ENCODE assay signal across 13 cellular contexts in genomic region chr7:6164491-6164890, GRCh38. TPM values are rescaled to one million over a fixed set of nuclear protein-coding genes. Genes with fewer than 3 reads are reported as not detected.
DNase-seq lines count a peak whose midpoint lies in the region; ATAC-seq, FAIRE-seq and TF ChIP-seq lines count a peak whose summit lies in the region.
"Had no signal": no experiment of that assay in that cellular context is flagged by ENCODE, and none has a peak within 500 bp of the region (broad histone marks: within the 10 kb centered on the region; RNA-seq: fewer than 3 reads in every experiment).

No MANE protein-coding gene starts in this region.

- H3K36me3 ChIP-seq in GM12878 (ENCODE audit: control insufficient read depth in 2 of 2, insufficient read depth in 2 of 2, low read length in 1 of 2) (peaks cover 3 to 13% of the 10 kb centered on the region in 2 experiments; a peak in 3 of 4 replicates), kidney epithelial cell (ENCODE audit: control insufficient read depth, insufficient read depth, low read length) (no peaks in the 10 kb centered on the region), esophagus squamous epithelium (peaks cover 10 to 80% (median 16%) of the 10 kb centered on the region in 3 donors)

- H2AFZ ChIP-seq in GM12878 (ENCODE audit: control insufficient read depth, low read depth, low read length), result no peak overlapping the region

- POLR2A ChIA-PET in GM12878 (lab: Charles Lee), result no interaction called here

- no peak overlapping the region for H3K4me3 ChIP-seq in GM12878
- no peak overlapping the region for H3K4me3 ChIP-seq in kidney epithelial cell (ENCODE audit: low read depth, low read length)
- no peak overlapping the region for H3K4me3 ChIP-seq in esophagus squamous epithelium
- H3K4me3 ChIP-seq: adrenal gland had no signal

- H3K9me3 ChIP-seq in GM12878 (replicated peaks; ENCODE audit: control insufficient read depth, insufficient read depth, low read length), result no peaks in the 10 kb centered on the region
- H3K9me3 ChIP-seq in esophagus squamous epithelium, result no peaks in the 10 kb centered on the region
- H3K9me3 ChIP-seq: adrenal gland had no signal

- H3K27ac ChIP-seq in GM12878 (ENCODE audit: control insufficient read depth, insufficient read depth) (no peak overlapping the region), esophagus squamous epithelium (no peak overlapping the region)

- TF ChIP-seq POLR2A in GM12878 (IDR thresholded peaks at IDR 0.05; ENCODE audit: low read depth, low read length) (no peak), esophagus squamous epithelium (IDR thresholded peaks at IDR 0.05) (no peak)

- H3K4me2 ChIP-seq in GM12878 (ENCODE audit: control insufficient read depth, insufficient read depth), result no peak overlapping the region

- in situ Hi-C loops in GM12878 (cut with MboI), result no loop called here

- TSS peak; percentile 26 for BruUV-seq in GM12878 (replicated peaks; lab: Mats Ljungman, UMichigan)

- CTCF ChIA-PET in GM12878 (lab: Yijun Ruan, JAX), result no interaction called here

- no peak for TF ChIP-seq EP300 in GM12878 (IDR thresholded peaks at IDR 0.05; ENCODE audit: borderline replicate concordance in 1 of 2, control insufficient read depth in 1 of 2, low read depth in 2 of 2, low read length in 2 of 2)

- no peaks in the 10 kb centered on the region for H3K79me2 ChIP-seq in GM12878 (ENCODE audit: control insufficient read depth, insufficient read depth, low read length)

- no peaks in the 10 kb centered on the region for H4K20me1 ChIP-seq in GM12878 (ENCODE audit: control insufficient read depth, insufficient read depth)

- intact Hi-C loops in cardiac septum (cut with DNase I), result loop anchor here (5.0 to 10.0 kb wide), 2 partner anchors 93 to 270 kb away; no protein-coding TSS in a partner anchor
- intact Hi-C loops in Right ventricle myocardium inferior (cut with DNase I), result loop anchor here (5.0 kb wide), 1 partner anchor 68 kb away; no protein-coding TSS in a partner anchor
- intact Hi-C loops in GM12878 (cut with micrococcal nuclease; ENCODE audit: unreplicated experiment), result no loop called here
- intact Hi-C loops in esophagus squamous epithelium (cut with DNase I), result no loop called here

- DNase-seq in cardiac septum (ENCODE audit: low spot score), result peak; percentile 68
- DNase-seq in Right ventricle myocardium inferior (ENCODE audit: missing footprints), result no peak
- DNase-seq in GM12878 (ENCODE audit: low read depth, low spot score), result no peak
- DNase-seq in kidney epithelial cell (ENCODE audit: low read depth), result no peak
- DNase-seq in NCI-H69 (lab: John Stamatoyannopoulos, UW), result no peak
- no peak for DNase-seq in activated T-cell treated with anti-CD3 and anti-CD28 coated beads, Interleukin-2, amount 50 U/mL, for 48 hours
- no peak for DNase-seq in esophagus squamous epithelium (lab: John Stamatoyannopoulos, UW)
- DNase-seq: effector memory CD8-positive, alpha-beta T cell; EL; NCI-H446; SHP77 had no signal

- RAD21 ChIA-PET in GM12878 (lab: Charles Lee; ENCODE audit: unreplicated experiment), result no interaction called here

- SMC1A ChIA-PET in GM12878 (lab: Charles Lee; ENCODE audit: uncharacterized antibody, unreplicated experiment), result interaction anchor here (1.1 to 1.5 kb wide), 2 partner anchors 95 to 105 kb away, joined by 3 to 4 read pairs; no protein-coding TSS in a partner anchor

- WGBS in GM12878 (ENCODE audit: insufficient coverage, insufficient replicate concordance, low lambda C conversion rate, missing lambda C conversion rate), result 92% methylated on average over 28 of the region's 28 CpGs
- 87 to 90% methylated on average over 15 to 25 of the region's 28 CpGs for WGBS in esophagus squamous epithelium, 2 donors

- TF ChIP-seq CTCF in GM12878 (IDR thresholded peaks at IDR 0.05 in 2 of 3, conservative IDR thresholded peaks at IDR 0.05 in 1 of 3; ENCODE audit: control insufficient read depth in 2 of 3, extremely low read depth in 1 of 3, insufficient read depth in 1 of 3, low read depth in 3 of 3, low read length in 3 of 3) (no peak), kidney epithelial cell (IDR thresholded peaks at IDR 0.05; ENCODE audit: insufficient read depth, low read length, poor library complexity, severe bottlenecking) (peak; percentile 35), esophagus squamous epithelium (IDR thresholded peaks at IDR 0.05) (no peak)

- FAIRE-seq in GM12878 (lab: Jason Lieb, UNC), result no peak

- H3K9ac ChIP-seq in GM12878 (ENCODE audit: control insufficient read depth, insufficient read depth, low read length), result no peak overlapping the region

- no peak for ATAC-seq in Right ventricle myocardium inferior
- no peak for ATAC-seq in GM12878
- no peak for ATAC-seq in GM21360 (IDR thresholded peaks at IDR 0.05; ENCODE audit: unreplicated experiment)
- ATAC-seq: effector memory CD8-positive, alpha-beta T cell had no signal

- H3K27me3 ChIP-seq in GM12878 (replicated peaks in 1 of 2; ENCODE audit: control insufficient read depth in 2 of 2, insufficient read depth in 2 of 2, low read length in 1 of 2) (no peaks in the 10 kb centered on the region), kidney epithelial cell (ENCODE audit: control insufficient read depth, insufficient read depth, low read length) (no peaks in the 10 kb centered on the region), esophagus squamous epithelium (no peaks in the 10 kb centered on the region)
- H3K27me3 ChIP-seq: adrenal gland had no signal

- no peak for TF ChIP-seq RAD21 in GM12878 (IDR thresholded peaks at IDR 0.05; ENCODE audit: insufficient read depth, low read depth, low read length)

- peaks cover 13% of the 10 kb centered on the region for H3K4me1 ChIP-seq in GM12878 (ENCODE audit: control insufficient read depth, insufficient read depth, low read length)
- peaks cover 0 to 49% (median 17%) of the 10 kb centered on the region in 3 donors for H3K4me1 ChIP-seq in esophagus squamous epithelium

TF ChIP-seq in GM12878, 131 proteins besides CTCF, POLR2A, EP300 and RAD21:
- TF ChIP-seq HDGF (IDR thresholded peaks at IDR 0.05) (no peak), DPF2 (IDR thresholded peaks at IDR 0.05) (no peak), ASH2L (IDR thresholded peaks at IDR 0.05; ENCODE audit: borderline replicate concordance, low read depth) (no peak), HDAC6 (IDR thresholded peaks at IDR 0.05; ENCODE audit: unreplicated experiment) (no peak), GABPA (IDR thresholded peaks at IDR 0.05; ENCODE audit: low read depth) (no peak), PAX8 (IDR thresholded peaks at IDR 0.05) (no peak), SMAD1 (IDR thresholded peaks at IDR 0.05; ENCODE audit: low read depth, partially characterized antibody) (no peak), JUNB (IDR thresholded peaks at IDR 0.05) (no peak)
- TF ChIP-seq, protein P1, sequence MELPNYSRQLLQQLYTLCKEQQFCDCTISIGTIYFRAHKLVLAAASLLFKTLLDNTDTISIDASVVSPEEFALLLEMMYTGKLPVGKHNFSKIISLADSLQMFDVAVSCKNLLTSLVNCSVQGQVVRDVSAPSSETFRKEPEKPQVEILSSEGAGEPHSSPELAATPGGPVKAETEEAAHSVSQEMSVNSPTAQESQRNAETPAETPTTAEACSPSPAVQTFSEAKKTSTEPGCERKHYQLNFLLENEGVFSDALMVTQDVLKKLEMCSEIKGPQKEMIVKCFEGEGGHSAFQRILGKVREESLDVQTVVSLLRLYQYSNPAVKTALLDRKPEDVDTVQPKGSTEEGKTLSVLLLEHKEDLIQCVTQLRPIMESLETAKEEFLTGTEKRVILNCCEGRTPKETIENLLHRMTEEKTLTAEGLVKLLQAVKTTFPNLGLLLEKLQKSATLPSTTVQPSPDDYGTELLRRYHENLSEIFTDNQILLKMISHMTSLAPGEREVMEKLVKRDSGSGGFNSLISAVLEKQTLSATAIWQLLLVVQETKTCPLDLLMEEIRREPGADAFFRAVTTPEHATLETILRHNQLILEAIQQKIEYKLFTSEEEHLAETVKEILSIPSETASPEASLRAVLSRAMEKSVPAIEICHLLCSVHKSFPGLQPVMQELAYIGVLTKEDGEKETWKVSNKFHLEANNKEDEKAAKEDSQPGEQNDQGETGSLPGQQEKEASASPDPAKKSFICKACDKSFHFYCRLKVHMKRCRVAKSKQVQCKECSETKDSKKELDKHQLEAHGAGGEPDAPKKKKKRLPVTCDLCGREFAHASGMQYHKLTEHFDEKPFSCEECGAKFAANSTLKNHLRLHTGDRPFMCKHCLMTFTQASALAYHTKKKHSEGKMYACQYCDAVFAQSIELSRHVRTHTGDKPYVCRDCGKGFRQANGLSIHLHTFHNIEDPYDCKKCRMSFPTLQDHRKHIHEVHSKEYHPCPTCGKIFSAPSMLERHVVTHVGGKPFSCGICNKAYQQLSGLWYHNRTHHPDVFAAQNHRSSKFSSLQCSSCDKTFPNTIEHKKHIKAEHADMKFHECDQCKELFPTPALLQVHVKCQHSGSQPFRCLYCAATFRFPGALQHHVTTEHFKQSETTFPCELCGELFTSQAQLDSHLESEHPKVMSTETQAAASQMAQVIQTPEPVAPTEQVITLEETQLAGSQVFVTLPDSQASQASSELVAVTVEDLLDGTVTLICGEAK (IDR thresholded peaks at IDR 0.05; ENCODE audit: borderline replicate concordance), result no peak

RNA-seq across cellular contexts. Expression of gene USP42, which starts 59.7 kb away (rescaled TPM):
- total RNA-seq in cardiac septum (5.8 TPM), Right ventricle myocardium inferior (4.4 TPM), GM12878 (2014; rRNA removed) (4.0 and 4.1 TPM in 2 replicates), GM12878 (2014; rRNA removed; fragmentation: Illumina TruSeq; extraction: Trizol) (4.2 and 4.3 TPM in 2 replicates), GM12878 (2021) (9.2 and 9.9 TPM in 2 replicates), kidney epithelial cell (9.0 and 10.4 TPM in 2 replicates), esophagus squamous epithelium (1 to 10 TPM; 5.2 to 6.1 (median 5.6) TPM)
- 15.1 and 16.4 TPM in 2 replicates for total RNA-seq in GM12878 (2013; cell fraction: nucleolus; rRNA removed)
- polyA plus RNA-seq in GM12878 (2011; ENCODE audit: low read depth), result 3.4 TPM
- polyA plus RNA-seq in GM12878 (2011; rRNA removed) (4.9 and 5.5 TPM in 2 replicates), GM12878 (2014; fragmentation: Illumina TruSeq; extraction: Trizol) (7.9 TPM in 2 replicates), GM12878 (2014; fragmentation: Nextera tagmentation; extraction: Ambion mirVana) (1 to 10 TPM; 1.9 to 2.2 TPM), GM12878 (2014; rRNA removed) (5.3 and 5.8 TPM in 2 replicates), GM12878 (2016; fragmentation: Nextera tagmentation; extraction: Ambion mirVana) (1 to 10 TPM; 5.9 to 6.2 TPM)
- polyA plus RNA-seq in GM12878 (2011; cell fraction: cytosol; rRNA removed), result 3.9 and 4.4 TPM in 2 replicates
- polyA plus RNA-seq in GM12878 (2011; cell fraction: nucleus; rRNA removed), result 8.2 and 10.9 TPM in 2 replicates
- 4.6 and 6.0 TPM in 2 replicates for polyA plus RNA-seq in GM12878 (2012)
- 4.3 and 5.2 TPM in 2 replicates for polyA minus RNA-seq in GM12878 (2011; rRNA and poly(A)+ RNA removed)
- polyA minus RNA-seq in GM12878 (2011; cell fraction: cytosol; rRNA and poly(A)+ RNA removed), result 3.3 and 3.7 TPM in 2 replicates
- polyA minus RNA-seq in GM12878 (2011; cell fraction: nucleus; rRNA and poly(A)+ RNA removed), result 3.7 and 6.7 TPM in 2 replicates

Comparison
In these comparisons a context has a peak if more than half of its experiments do, and no peak if none do; other contexts are left out.
1. intact Hi-C loops: an anchor here in cardiac septum (5.0 to 10.0 kb wide) and Right ventricle myocardium inferior (5.0 kb wide); none called in GM12878 and esophagus squamous epithelium.